ENCODE assay signal across 22 cellular contexts in the genomic region with DNA sequence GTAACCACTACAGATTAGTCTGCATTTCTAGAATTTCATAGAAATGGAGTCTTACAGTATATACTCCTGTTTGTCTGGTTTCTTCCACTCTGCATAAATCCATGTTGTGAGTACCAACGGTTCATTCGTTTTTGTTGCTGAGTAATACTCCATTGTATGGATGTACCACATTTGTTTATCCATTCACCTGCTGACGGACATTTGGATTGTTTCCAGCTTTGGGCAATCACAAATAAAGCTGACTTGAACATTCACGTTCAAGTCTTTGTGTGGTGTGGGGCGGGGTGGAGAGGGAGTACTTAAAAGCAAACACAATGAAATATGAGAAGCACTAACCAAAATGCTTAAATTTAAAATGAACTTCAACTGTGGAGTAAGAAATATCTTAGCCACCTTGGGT. TPM values are rescaled to one million over a fixed set of nuclear protein-coding genes. Genes with fewer than 3 reads are reported as not detected.
DNase-seq lines count a peak whose midpoint lies in the region; ATAC-seq, FAIRE-seq and TF ChIP-seq lines count a peak whose summit lies in the region.
"Had no signal": no experiment of that assay in that cellular context is flagged by ENCODE, and none has a peak within 500 bp of the region (broad histone marks: within the 10 kb centered on the region; RNA-seq: fewer than 3 reads in every experiment).

No MANE protein-coding gene starts in this region.

- no peak overlapping the region for H3K9ac ChIP-seq in HepG2 (ENCODE audit: insufficient read depth, low read depth, low read length)

- CTCF ChIA-PET in HepG2 (lab: Yijun Ruan, JAX; ENCODE audit: low intra/inter-chr PET ratio, low total read pairs): no interaction called here

- in situ Hi-C loops in HepG2 (cut with HindIII; ENCODE audit: extremely low pct_ligation_motif_present, low pct_unique_long_range_greater_than_20kb): no loop called here

- DNase-seq in HepG2 (ENCODE audit: low spot score) (peak; percentile 21), right lobe of liver (no peak), SHP77 treated with DMSO at 0.1 percent for 48 hours (lab: John Stamatoyannopoulos, UW) (peak; percentile 14), left lobe of liver (ENCODE audit: low spot score) (no peak)
- DNase-seq: activated CD4-positive, alpha-beta T cell treated with anti-CD3 and anti-CD28 coated beads for 4 hours; DMS 273 treated with DMSO at 0.1 percent for 48 hours; IMR-90; NCI-H1694; Right ventricle myocardium superior; small intestine; stimulated activated CD4-positive, alpha-beta T cell treated with anti-CD3 and anti-CD28 coated beads, Interleukin-2, amount 100 ng/mL, for 48 hours; T-helper 1 cell had no signal

- H3K4me2 ChIP-seq in HepG2 (ENCODE audit: low read depth, low read length): no peak overlapping the region
- H3K4me2 ChIP-seq: GM23338 had no signal

- no peaks in the 10 kb centered on the region for H3K36me3 ChIP-seq in HepG2 (replicated peaks in 1 of 2; ENCODE audit: control insufficient read depth in 1 of 2, insufficient read depth in 2 of 2, low read length in 2 of 2)
- peaks cover 0 to 4% (median 0%) of the 10 kb centered on the region in 4 donors for H3K36me3 ChIP-seq in right lobe of liver
- H3K36me3 ChIP-seq: ascending aorta, gastroesophageal sphincter, neutrophil, tibial nerve had no signal

- peaks cover 8% of the 10 kb centered on the region; the same call in 1 of the 2 replicates for H4K20me1 ChIP-seq in HepG2 (ENCODE audit: insufficient read depth, low read length)

- no peaks in the 10 kb centered on the region for H3K9me3 ChIP-seq in HepG2 (ENCODE audit: low read length)
- H3K9me3 ChIP-seq in right lobe of liver: no peaks in the 10 kb centered on the region
- H3K9me3 ChIP-seq: ascending aorta, gastroesophageal sphincter, neutrophil, tibial nerve had no signal

- no peak for TF ChIP-seq RAD21 in HepG2 (CRISPR knock-in tag; IDR thresholded peaks at IDR 0.05)

- TF ChIP-seq CTCF in HepG2 (CRISPR knock-in tag; IDR thresholded peaks at IDR 0.05) (no peak), right lobe of liver (IDR thresholded peaks at IDR 0.05) (no peak)

- no peaks in the 10 kb centered on the region for H3K27me3 ChIP-seq in HepG2 (ENCODE audit: control insufficient read depth in 1 of 2, insufficient read depth in 2 of 2, low read length in 2 of 2)
- no peaks in the 10 kb centered on the region for H3K27me3 ChIP-seq in right lobe of liver
- H3K27me3 ChIP-seq: ascending aorta, gastroesophageal sphincter, neutrophil, tibial nerve had no signal

- POLR2A ChIA-PET in HepG2 (lab: Yijun Ruan, JAX): no interaction called here

- intact Hi-C loops in HepG2 (cut with micrococcal nuclease; ENCODE audit: unreplicated experiment): no loop called here
- intact Hi-C loops in right lobe of liver (cut with DNase I): no loop called here

- H3K4me1 ChIP-seq in HepG2 (ENCODE audit: insufficient read depth, low read length): peaks cover 35% of the 10 kb centered on the region
- no peaks in the 10 kb centered on the region for H3K4me1 ChIP-seq in right lobe of liver

- no peak for FAIRE-seq in HepG2 (lab: Jason Lieb, UNC)
- FAIRE-seq: GM12891, small intestine had no signal

- no peak overlapping the region for H2AFZ ChIP-seq in HepG2 (ENCODE audit: low read length)
- H2AFZ ChIP-seq: GM23338 had no signal

- TF ChIP-seq EP300 in HepG2 (IDR thresholded peaks at IDR 0.05; ENCODE audit: low read depth in 2 of 2, low read length in 2 of 2) (no peak), HepG2 (CRISPR knock-in tag; IDR thresholded peaks at IDR 0.05; ENCODE audit: borderline replicate concordance) (no peak)

- TF ChIP-seq POLR2A in HepG2 (IDR thresholded peaks at IDR 0.05; ENCODE audit: insufficient read depth in 1 of 2, low read depth in 2 of 2, low read length in 2 of 2): no peak
- TF ChIP-seq POLR2A in right lobe of liver (IDR thresholded peaks at IDR 0.05): no peak

- H3K27ac ChIP-seq in HepG2 (ENCODE audit: extremely low read length, insufficient read depth, low read length) (no peak overlapping the region), right lobe of liver (no peak overlapping the region)
- H3K27ac ChIP-seq: ascending aorta, gastroesophageal sphincter, HL-60, neutrophil, tibial nerve had no signal

- ATAC-seq in HepG2: no peak
- ATAC-seq in right lobe of liver: no peak
- no peak for ATAC-seq in left lobe of liver
- ATAC-seq in GM18907 (IDR thresholded peaks at IDR 0.05; ENCODE audit: unreplicated experiment): no peak
- ATAC-seq in HG02759 (IDR thresholded peaks at IDR 0.05; ENCODE audit: unreplicated experiment): no peak
- ATAC-seq: activated naive CD4-positive, alpha-beta T cell treated with anti-CD3 and anti-CD28 coated beads, Interleukin-2, amount 50 U/mL, for 72 hours; gastroesophageal sphincter; GM23338 had no signal

- no TSS peak for BruUV-seq in HepG2 (replicated peaks; lab: Mats Ljungman, UMichigan)

- peaks cover 51% of the 10 kb centered on the region for H3K79me2 ChIP-seq in HepG2 (ENCODE audit: insufficient read depth, low read length)

- 74% methylated on average over 5 of the region's 5 CpGs for WGBS in HepG2 (ENCODE audit: low lambda C conversion rate)
- WGBS in right lobe of liver (ENCODE audit: insufficient coverage, low coverage, low lambda C conversion rate, missing lambda C conversion rate): 67% methylated on average over 5 of the region's 5 CpGs

- H3K4me3 ChIP-seq in HepG2 (replicated peaks in 1 of 3; ENCODE audit: insufficient read depth in 1 of 3, low read depth in 2 of 3, low read length in 3 of 3) (no peak overlapping the region), right lobe of liver (no peak overlapping the region)
- H3K4me3 ChIP-seq: ascending aorta, gastroesophageal sphincter, GM23338, tibial nerve had no signal

RNA-seq across cellular contexts. Expression of a gene that starts 7.1 kb away (rescaled TPM):
- total RNA-seq in HepG2 (2016; rRNA removed; fragmentation: Illumina TruSeq; extraction: Trizol) (11.4 and 13.7 TPM in 2 replicates), right lobe of liver (10 to 100 TPM; 12.6 to 24.4 (median 19.3) TPM), left lobe of liver (34.8 TPM)
- total RNA-seq in HepG2 (2016; cell fraction: cytosol; rRNA removed; fragmentation: Illumina TruSeq; extraction: Trizol; ENCODE audit: low read depth): 11.3 and 14.3 TPM in 2 replicates
- 10.5 and 12.2 TPM in 2 replicates for total RNA-seq in HepG2 (2016; cell fraction: insoluble cytoplasmic fraction; rRNA removed; fragmentation: Illumina TruSeq; extraction: Trizol)
- total RNA-seq in HepG2 (2016; cell fraction: membrane; rRNA removed; fragmentation: Illumina TruSeq; extraction: Trizol): 9.8 and 10.9 TPM in 2 replicates
- total RNA-seq in HepG2 (2016; cell fraction: nucleus; rRNA removed; fragmentation: Illumina TruSeq; extraction: Trizol): 25.6 and 28.3 TPM in 2 replicates
- 8.0 and 9.0 TPM in 2 replicates for polyA plus RNA-seq in HepG2 (2011; rRNA removed)
- polyA plus RNA-seq in HepG2 (2011; cell fraction: cytosol; rRNA removed): 2.9 and 3.0 TPM in 2 replicates
- 38.9 and 47.2 TPM in 2 replicates for polyA plus RNA-seq in HepG2 (2011; cell fraction: nucleus; rRNA removed)
- polyA plus RNA-seq in HepG2 (2012): 14.6 and 17.7 TPM in 2 replicates
- polyA plus RNA-seq in HepG2 (2016; cell fraction: cytosol; fragmentation: Illumina TruSeq; extraction: Trizol; ENCODE audit: low read depth): 0.88 and 1.8 TPM in 2 replicates
- 10.1 and 11.0 TPM in 2 replicates for polyA plus RNA-seq in HepG2 (2016; cell fraction: insoluble cytoplasmic fraction; fragmentation: Illumina TruSeq; extraction: Trizol; ENCODE audit: low read depth)
- 3.2 and 4.0 TPM in 2 replicates for polyA plus RNA-seq in HepG2 (2016; cell fraction: membrane; fragmentation: Illumina TruSeq; extraction: Trizol; ENCODE audit: low read depth)
- 60.5 and 66.6 TPM in 2 replicates for polyA plus RNA-seq in HepG2 (2016; cell fraction: nucleus; fragmentation: Illumina TruSeq; extraction: Trizol; ENCODE audit: insufficient read depth, low read depth)
- polyA minus RNA-seq in HepG2 (2011; rRNA and poly(A)+ RNA removed; ENCODE audit: low replicate concordance): 23.1 and 24.7 TPM in 2 replicates
- polyA minus RNA-seq in HepG2 (2011; cell fraction: cytosol; rRNA and poly(A)+ RNA removed): 11.1 and 16.9 TPM in 2 replicates
- 62.1 and 75.8 TPM in 2 replicates for polyA minus RNA-seq in HepG2 (2011; cell fraction: nucleus; rRNA and poly(A)+ RNA removed)

RNA-seq across cellular contexts. Expression of a gene that starts 34.3 kb away (rescaled TPM):
- total RNA-seq in HepG2 (2016; rRNA removed; fragmentation: Illumina TruSeq; extraction: Trizol) (1,551 and 2,121 TPM in 2 replicates), right lobe of liver (100 to 1,000 TPM; 393 to 887 (median 470) TPM), left lobe of liver (449 TPM)
- 1,569 and 1,799 TPM in 2 replicates for total RNA-seq in HepG2 (2016; cell fraction: cytosol; rRNA removed; fragmentation: Illumina TruSeq; extraction: Trizol; ENCODE audit: low read depth)
- 1,519 and 2,147 TPM in 2 replicates for total RNA-seq in HepG2 (2016; cell fraction: insoluble cytoplasmic fraction; rRNA removed; fragmentation: Illumina TruSeq; extraction: Trizol)
- total RNA-seq in HepG2 (2016; cell fraction: membrane; rRNA removed; fragmentation: Illumina TruSeq; extraction: Trizol): 3,064 and 3,242 TPM in 2 replicates
- 617 and 644 TPM in 2 replicates for total RNA-seq in HepG2 (2016; cell fraction: nucleus; rRNA removed; fragmentation: Illumina TruSeq; extraction: Trizol)
- 1,589 and 1,719 TPM in 2 replicates for polyA plus RNA-seq in HepG2 (2011; rRNA removed)
- polyA plus RNA-seq in HepG2 (2011; cell fraction: cytosol; rRNA removed): 1,215 and 1,505 TPM in 2 replicates
- polyA plus RNA-seq in HepG2 (2011; cell fraction: nucleus; rRNA removed): 260 and 378 TPM in 2 replicates
- polyA plus RNA-seq in HepG2 (2012): 1,569 and 1,801 TPM in 2 replicates
- polyA plus RNA-seq in HepG2 (2016; cell fraction: cytosol; fragmentation: Illumina TruSeq; extraction: Trizol; ENCODE audit: low read depth): 2,496 and 2,739 TPM in 2 replicates
- 2,631 and 2,728 TPM in 2 replicates for polyA plus RNA-seq in HepG2 (2016; cell fraction: insoluble cytoplasmic fraction; fragmentation: Illumina TruSeq; extraction: Trizol; ENCODE audit: low read depth)
- polyA plus RNA-seq in HepG2 (2016; cell fraction: membrane; fragmentation: Illumina TruSeq; extraction: Trizol; ENCODE audit: low read depth): 3,716 and 3,916 TPM in 2 replicates
- polyA plus RNA-seq in HepG2 (2016; cell fraction: nucleus; fragmentation: Illumina TruSeq; extraction: Trizol; ENCODE audit: insufficient read depth, low read depth): 1,083 and 1,121 TPM in 2 replicates
- polyA minus RNA-seq in HepG2 (2011; rRNA and poly(A)+ RNA removed; ENCODE audit: low replicate concordance): 207 and 602 TPM in 2 replicates
- polyA minus RNA-seq in HepG2 (2011; cell fraction: cytosol; rRNA and poly(A)+ RNA removed): 269 and 339 TPM in 2 replicates
- 197 and 255 TPM in 2 replicates for polyA minus RNA-seq in HepG2 (2011; cell fraction: nucleus; rRNA and poly(A)+ RNA removed)

RNA-seq across cellular contexts. Expression of a gene that starts 43.6 kb away (rescaled TPM):
- total RNA-seq in HepG2 (2016; rRNA removed; fragmentation: Illumina TruSeq; extraction: Trizol) (63.5 and 101 TPM in 2 replicates), right lobe of liver (10 to 100 TPM; 66.4 to 77.7 (median 68.6) TPM), left lobe of liver (79.1 TPM)
- total RNA-seq in HepG2 (2016; cell fraction: cytosol; rRNA removed; fragmentation: Illumina TruSeq; extraction: Trizol; ENCODE audit: low read depth): 33.6 and 33.7 TPM in 2 replicates
- 63.2 and 92.9 TPM in 2 replicates for total RNA-seq in HepG2 (2016; cell fraction: insoluble cytoplasmic fraction; rRNA removed; fragmentation: Illumina TruSeq; extraction: Trizol)
- total RNA-seq in HepG2 (2016; cell fraction: membrane; rRNA removed; fragmentation: Illumina TruSeq; extraction: Trizol): 52.7 and 53.2 TPM in 2 replicates
- 39.5 and 46.8 TPM in 2 replicates for total RNA-seq in HepG2 (2016; cell fraction: nucleus; rRNA removed; fragmentation: Illumina TruSeq; extraction: Trizol)
- polyA plus RNA-seq in HepG2 (2011; rRNA removed): 26.7 and 30.0 TPM in 2 replicates
- polyA plus RNA-seq in HepG2 (2011; cell fraction: cytosol; rRNA removed): 27.0 and 32.0 TPM in 2 replicates
- polyA plus RNA-seq in HepG2 (2011; cell fraction: nucleus; rRNA removed): 16.5 and 17.7 TPM in 2 replicates
- 36.3 and 36.9 TPM in 2 replicates for polyA plus RNA-seq in HepG2 (2012)
- 5.9 and 6.2 TPM in 2 replicates for polyA plus RNA-seq in HepG2 (2016; cell fraction: cytosol; fragmentation: Illumina TruSeq; extraction: Trizol; ENCODE audit: low read depth)
- polyA plus RNA-seq in HepG2 (2016; cell fraction: insoluble cytoplasmic fraction; fragmentation: Illumina TruSeq; extraction: Trizol; ENCODE audit: low read depth): 68.9 and 69.6 TPM in 2 replicates
- polyA plus RNA-seq in HepG2 (2016; cell fraction: membrane; fragmentation: Illumina TruSeq; extraction: Trizol; ENCODE audit: low read depth): 11.9 and 14.6 TPM in 2 replicates
- polyA plus RNA-seq in HepG2 (2016; cell fraction: nucleus; fragmentation: Illumina TruSeq; extraction: Trizol; ENCODE audit: insufficient read depth, low read depth): 40.4 and 40.7 TPM in 2 replicates
- polyA minus RNA-seq in HepG2 (2011; rRNA and poly(A)+ RNA removed; ENCODE audit: low replicate concordance): 22.4 and 59.7 TPM in 2 replicates
- 34.5 and 43.4 TPM in 2 replicates for polyA minus RNA-seq in HepG2 (2011; cell fraction: cytosol; rRNA and poly(A)+ RNA removed)
- 26.8 and 30.5 TPM in 2 replicates for polyA minus RNA-seq in HepG2 (2011; cell fraction: nucleus; rRNA and poly(A)+ RNA removed)

Comparison
In these comparisons a context has a peak if more than half of its experiments do, and no peak if none do; other contexts are left out.
1. DNase-seq: peak in HepG2 (single experiment) and SHP77 treated with DMSO at 0.1 percent for 48 hours (single experiment); none in right lobe of liver (0 of 3) and left lobe of liver (single experiment).